12 cellular contexts compared by ENCODE assay signal in the genomic region with DNA sequence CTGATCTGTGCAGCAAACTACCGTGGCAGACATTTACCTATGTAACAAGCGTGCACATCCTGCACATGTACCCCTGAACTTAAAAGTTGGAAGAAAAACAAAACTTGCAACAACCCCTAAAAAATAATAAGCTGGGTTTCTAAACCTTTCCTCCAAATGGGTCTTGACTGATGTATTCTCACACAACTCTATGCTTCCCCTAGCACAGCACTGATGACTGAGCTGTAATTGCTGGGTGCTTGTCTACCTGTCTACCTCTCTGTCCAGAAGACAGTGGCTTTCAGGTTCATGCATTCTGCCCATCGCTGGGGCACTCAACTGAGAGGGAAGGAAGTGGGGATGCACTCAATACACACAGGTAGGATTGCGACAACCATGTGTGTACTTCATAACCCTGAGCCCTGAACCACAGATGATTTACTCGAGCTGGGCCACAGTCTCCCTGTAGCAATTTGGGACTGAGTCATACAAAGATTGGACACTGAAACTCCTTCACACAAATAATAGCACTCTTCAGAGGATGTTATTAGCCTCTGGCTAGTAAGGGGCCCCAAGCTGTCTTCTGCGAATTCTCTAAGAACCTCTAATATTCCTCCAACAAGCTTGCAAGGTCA. TPM values are rescaled to one million over a fixed set of nuclear protein-coding genes. Genes with fewer than 3 reads are reported as not detected.
DNase-seq lines count a peak whose midpoint lies in the region; ATAC-seq and TF ChIP-seq lines count a peak whose summit lies in the region.
"Had no signal": no experiment of that assay in that cellular context is flagged by ENCODE, and none has a peak within 500 bp of the region (broad histone marks: within the 10 kb centered on the region; RNA-seq: fewer than 3 reads in every experiment).

No MANE protein-coding gene starts in this region.

- in situ Hi-C loops in mammary epithelial cell (cut with MboI; ENCODE audit: low sequenced_read_pairs in 2 of 2) = no loop called here
- in situ Hi-C loops in KBM-7 (cut with MboI; ENCODE audit: low pct_unique_long_range_greater_than_20kb, low sequenced_read_pairs) = no loop called here

- dilution Hi-C loops in mammary epithelial cell (cut with HindIII; ENCODE audit: low sequenced_read_pairs) = loop anchor here (5.0 kb wide), 1 partner anchor 53 kb away; no protein-coding TSS in a partner anchor

- H3K4me1 ChIP-seq in mammary epithelial cell (ENCODE audit: insufficient read depth, low read length) = peaks cover 17% of the 10 kb centered on the region

- H3K27me3 ChIP-seq in mammary epithelial cell (ENCODE audit: insufficient read depth, low read length) = no peaks in the 10 kb centered on the region

- no peak for TF ChIP-seq CTCF in mammary epithelial cell (conservative IDR thresholded peaks at IDR 0.05 in 1 of 2, IDR thresholded peaks at IDR 0.05 in 1 of 2; ENCODE audit: extremely low read depth in 1 of 2, insufficient read depth in 1 of 2, low read depth in 1 of 2, low read length in 2 of 2)

- ATAC-seq in GM19468 (IDR thresholded peaks at IDR 0.05; ENCODE audit: extremely low read depth, unreplicated experiment) (peak; percentile 37), HG03378 (IDR thresholded peaks at IDR 0.05; ENCODE audit: unreplicated experiment) (peak; percentile 77)

- CTCF ChIA-PET in mammary epithelial cell (lab: Charles Lee; ENCODE audit: low non-redundant PET) = no interaction called here

- no TSS peak for BruUV-seq in mammary epithelial cell (replicated peaks; lab: Mats Ljungman, UMichigan)

- H2AFZ ChIP-seq in mammary epithelial cell (ENCODE audit: low read depth, low read length) = no peak overlapping the region

- H3K4me2 ChIP-seq in mammary epithelial cell (ENCODE audit: insufficient read depth, low read depth, low read length) = no peak overlapping the region

- no peak overlapping the region for H3K27ac ChIP-seq in mammary epithelial cell (ENCODE audit: insufficient read depth, low read depth, low read length)

- H3K79me2 ChIP-seq in mammary epithelial cell (ENCODE audit: insufficient read depth, low read length) = no peaks in the 10 kb centered on the region

- intact Hi-C loops in mammary epithelial cell (cut with micrococcal nuclease) (no loop called here), cardiac septum (cut with DNase I) (no loop called here)

- no peaks in the 10 kb centered on the region for H4K20me1 ChIP-seq in mammary epithelial cell (ENCODE audit: insufficient read depth, low read length)

- no peak overlapping the region for H3K9ac ChIP-seq in mammary epithelial cell (ENCODE audit: insufficient read depth, low read length)

- DNase-seq in COLO829 (ENCODE audit: low spot score) = peak; percentile 39
- DNase-seq in mammary epithelial cell = peak; percentile 72
- DNase-seq in KBM-7 = no peak
- DNase-seq in cardiac septum (ENCODE audit: low spot score) = no peak
- no peak for DNase-seq in putamen (ENCODE audit: low spot score)
- no peak for DNase-seq in stimulated activated CD4-positive, alpha-beta T cell treated with anti-CD3 and anti-CD28 coated beads, Interleukin-4, amount 100 ng/mL, for 4 hours
- DNase-seq: anterior cingulate cortex, EL, mesendoderm, NCI-H187 treated with DMSO at 0.1 percent for 48 hours had no signal

- 63% methylated on average over 6 of the region's 6 CpGs for WGBS in mammary epithelial cell (ENCODE audit: low coverage, missing lambda C conversion rate)

- no peak overlapping the region for H3K4me3 ChIP-seq in mammary epithelial cell (replicated peaks in 1 of 3; ENCODE audit: insufficient read depth in 1 of 3, low read depth in 2 of 3, low read length in 3 of 3)

- H3K9me3 ChIP-seq in mammary epithelial cell (replicated peaks; ENCODE audit: insufficient read depth, low read length) = no peaks in the 10 kb centered on the region

- no peaks in the 10 kb centered on the region for H3K36me3 ChIP-seq in mammary epithelial cell (ENCODE audit: insufficient read depth, low read length)

RNA-seq across cellular contexts. Expression of gene TMPO, which starts 44.8 kb away (rescaled TPM):
- 10 to 100 TPM; 26.0 to 74.2 TPM for total RNA-seq in mammary epithelial cell
- polyA plus RNA-seq in mammary epithelial cell = 41.4 TPM
- polyA minus RNA-seq in mammary epithelial cell = 56.6 TPM
- total RNA-seq in cardiac septum = 11.8 TPM

Comparison
In these comparisons a context has a peak if more than half of its experiments do, and no peak if none do; other contexts are left out.
1. DNase-seq: peak in COLO829 (single experiment) and mammary epithelial cell (single experiment); none in KBM-7 (single experiment), cardiac septum (single experiment), putamen (single experiment) and stimulated activated CD4-positive, alpha-beta T cell treated with anti-CD3 and anti-CD28 coated beads, Interleukin-4, amount 100 ng/mL, for 4 hours (0 of 2).